ENCODE assay signal across 17 cellular contexts in the genomic region with DNA sequence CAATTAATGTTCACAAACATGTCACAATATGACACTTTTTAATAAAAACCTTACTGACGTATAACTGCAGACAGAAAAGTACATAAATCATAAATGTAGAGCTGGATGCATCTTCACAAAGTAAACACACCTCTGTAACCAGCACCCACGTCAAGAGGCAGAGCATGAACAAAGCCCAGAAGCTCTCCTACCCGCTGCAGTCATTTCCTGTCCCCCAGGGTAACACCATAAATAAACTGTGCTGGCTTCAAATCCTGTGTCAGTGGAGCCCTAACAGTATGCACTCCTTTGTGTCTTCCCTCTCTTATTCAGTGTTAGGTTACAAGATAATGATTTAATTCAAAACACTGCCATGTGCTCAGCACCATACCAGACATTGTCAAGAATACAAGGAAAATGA. TPM values are rescaled to one million over a fixed set of nuclear protein-coding genes. Genes with fewer than 3 reads are reported as not detected.
DNase-seq lines count a peak whose midpoint lies in the region; ATAC-seq and TF ChIP-seq lines count a peak whose summit lies in the region.
"Had no signal": no experiment of that assay in that cellular context is flagged by ENCODE, and none has a peak within 500 bp of the region (broad histone marks: within the 10 kb centered on the region; RNA-seq: fewer than 3 reads in every experiment).

No MANE protein-coding gene starts in this region.

- no peak for TF ChIP-seq RAD21 in Ishikawa (IDR thresholded peaks at IDR 0.05; ENCODE audit: low read depth)

- H3K9me3 ChIP-seq in endocrine pancreas (ENCODE audit: control insufficient read depth, low read length), result no peaks in the 10 kb centered on the region
- H3K9me3 ChIP-seq: BE2C, breast epithelium had no signal

- H3K36me3 ChIP-seq in endocrine pancreas (ENCODE audit: control insufficient read depth, insufficient read depth, low read length), result peaks cover 3% of the 10 kb centered on the region
- H3K36me3 ChIP-seq: BE2C, breast epithelium had no signal

- H3K27me3 ChIP-seq in endocrine pancreas (ENCODE audit: control insufficient read depth, insufficient read depth, low read length), result no peaks in the 10 kb centered on the region

- DNase-seq in COR-L47 (lab: John Stamatoyannopoulos, UW) (peak; percentile 70), NCI-H748 treated with DMSO at 0.1 percent for 48 hours (lab: John Stamatoyannopoulos, UW) (peak; percentile 74), cardiac septum (ENCODE audit: low spot score) (no peak), H4 (ENCODE audit: low spot score) (no peak)
- DNase-seq: activated CD4-positive, alpha-beta T cell treated with anti-CD3 and anti-CD28 coated beads, Interleukin-2, amount 50 U/mL, for 48 hours; BE2C; GDM1; H7; NCI-H446 treated with DMSO at 0.1 percent for 48 hours; occipital lobe had no signal

- H3K9ac ChIP-seq in endocrine pancreas (ENCODE audit: control insufficient read depth, insufficient read depth, low read length), result no peak overlapping the region

- no peak for TF ChIP-seq EP300 in Ishikawa (IDR thresholded peaks at IDR 0.05; ENCODE audit: borderline replicate concordance)

- intact Hi-C loops in cardiac septum (cut with DNase I), result no loop called here

- ATAC-seq in HG03025 (IDR thresholded peaks at IDR 0.05; ENCODE audit: low FRiP score, unreplicated experiment) (no peak), HG03139 (IDR thresholded peaks at IDR 0.05; ENCODE audit: unreplicated experiment) (no peak)

- peak overlapping the region; percentile 19 for H3K4me3 ChIP-seq in endocrine pancreas (ENCODE audit: control insufficient read depth, insufficient read depth, low read length)
- H3K4me3 ChIP-seq: breast epithelium, smooth muscle cell had no signal

- peaks cover 12% of the 10 kb centered on the region for H3K4me1 ChIP-seq in endocrine pancreas (ENCODE audit: control insufficient read depth, insufficient read depth, low read length)
- H3K4me1 ChIP-seq: BE2C, breast epithelium had no signal

TF ChIP-seq in Ishikawa, 13 proteins besides CTCF, POLR2A, EP300 and RAD21:
- TF ChIP-seq CEBPB (IDR thresholded peaks at IDR 0.05) (no peak), USF1 (IDR thresholded peaks at IDR 0.05) (no peak), CREB1 (IDR thresholded peaks at IDR 0.05; ENCODE audit: low read depth) (no peak), MAX (IDR thresholded peaks at IDR 0.05) (0 out of 2 replicates have a peak, but pooled peaks have one; percentile 27)

RNA-seq across cellular contexts. Expression of gene SYT13, which starts 5.7 kb away (rescaled TPM):
- total RNA-seq in cardiac septum, result 1.3 TPM
- total RNA-seq in H4 (2014; rRNA removed; shearing (Covaris generic)), result 0.06 TPM in 1 of 2 replicates, not detected in the other
- total RNA-seq: subcutaneous adipose tissue had no signal

Comparison
In these comparisons a context has a peak if more than half of its experiments do, and no peak if none do; other contexts are left out.
1. DNase-seq: peak in COR-L47 (single experiment) and NCI-H748 treated with DMSO at 0.1 percent for 48 hours (single experiment); none in cardiac septum (single experiment) and H4 (single experiment).